In genomic region chr7:96284240-96284639, GRCh38 we compare ENCODE assay signal across 17 cellular contexts.
"Had no signal": no experiment of that assay in that cellular context is flagged by ENCODE, and none has a peak within 500 bp of the region (broad histone marks: within the 10 kb centered on the region; RNA-seq: fewer than 3 reads in every experiment).

No MANE protein-coding gene starts in this region.

- H3K27ac Mint-ChIP-seq: dendritic cell treated with granulocyte-macrophage colony-stimulating factor and Interleukin-4, amounts not matched to agents 40 ng/mL and 50 ng/mL, for 4 days had no signal

- H3K36me3 Mint-ChIP-seq: stimulated activated effector memory CD8-positive, alpha-beta T cell treated with anti-CD3 and anti-CD28 coated beads, Interleukin-12 subunit alpha, Interleukin-12 subunit beta, amount 100 ng/mL, for 72 hours had no signal

- ATAC-seq: gastroesophageal sphincter; left lobe of liver; naive thymus-derived CD8-positive, alpha-beta T cell; psoas muscle; right lobe of liver had no signal

- H3K9me3 Mint-ChIP-seq: dendritic cell treated with granulocyte-macrophage colony-stimulating factor and Interleukin-4, amounts not matched to agents 40 ng/mL and 50 ng/mL, for 4 days; stimulated activated effector memory CD8-positive, alpha-beta T cell treated with anti-CD3 and anti-CD28 coated beads, Interleukin-12 subunit alpha, Interleukin-12 subunit beta, amount 100 ng/mL, for 72 hours had no signal

- H3K4me3 Mint-ChIP-seq: dendritic cell treated with granulocyte-macrophage colony-stimulating factor and Interleukin-4, amounts not matched to agents 40 ng/mL and 50 ng/mL, for 4 days had no signal

- H3K27me3 Mint-ChIP-seq: dendritic cell treated with granulocyte-macrophage colony-stimulating factor and Interleukin-4, amounts not matched to agents 40 ng/mL and 50 ng/mL, for 4 days; naive thymus-derived CD8-positive, alpha-beta T cell had no signal

- DNase-seq: esophagus squamous epithelium; foreskin fibroblast; glutamatergic neuron; islet precursor cell; naive thymus-derived CD8-positive, alpha-beta T cell; psoas muscle; retina; right lobe of liver; stimulated activated CD4-positive, alpha-beta T cell treated with anti-CD3 and anti-CD28 coated beads, Interleukin-4, amount 100 ng/mL, for 1 hour; stimulated activated CD8-positive, alpha-beta memory T cell treated with anti-CD3 and anti-CD28 coated beads, Interleukin-4, amount 100 ng/mL, for 48 hours; stomach; substantia nigra; transverse colon had no signal
